ENCODE assay signal across 27 cellular contexts in genomic region chr4:2697995-2698414, GRCh38. TPM values are rescaled to one million over a fixed set of nuclear protein-coding genes. Genes with fewer than 3 reads are reported as not detected.
DNase-seq lines count a peak whose midpoint lies in the region; ATAC-seq, FAIRE-seq and TF ChIP-seq lines count a peak whose summit lies in the region.
"Had no signal": no experiment of that assay in that cellular context is flagged by ENCODE, and none has a peak within 500 bp of the region (broad histone marks: within the 10 kb centered on the region; RNA-seq: fewer than 3 reads in every experiment).

No MANE protein-coding gene starts in this region.

- FAIRE-seq in GM18507 (lab: Jason Lieb, UNC) = peak; percentile 5

- H3K4me3 Mint-ChIP-seq in activated naive CD8-positive, alpha-beta T cell = no peak overlapping the region
- H3K4me3 Mint-ChIP-seq in memory B cell (no peak overlapping the region), mesothelial cell of epicardium (no peak overlapping the region)
- H3K4me3 Mint-ChIP-seq: activated naive CD8-positive, alpha-beta T cell treated with anti-CD3 and anti-CD28 coated beads, Interleukin-2, amount 10 ng/mL, durations not matched to agents 7 days and 5 days; central memory CD8-positive, alpha-beta T cell; dendritic cell treated with granulocyte-macrophage colony-stimulating factor and Interleukin-4, amounts not matched to agents 40 ng/mL and 50 ng/mL, for 4 days had no signal

- no peaks in the 10 kb centered on the region for H3K4me1 ChIP-seq in right cardiac atrium (ENCODE audit: control insufficient read depth, insufficient read depth, low read length)
- H3K4me1 ChIP-seq: foreskin keratinocyte, HAP-1, sigmoid colon, tibial artery had no signal

- POLR2A ChIA-PET in HEK293T (lab: Yijun Ruan, JAX) = no interaction called here

- intact Hi-C loops in cardiac septum (cut with DNase I) = no loop called here
- intact Hi-C loops in right cardiac atrium (cut with DNase I) = no loop called here

- DNase-seq in AG08396 (ENCODE audit: low spot score) (peak; percentile 3), GM18507 (ENCODE audit: extremely low spot score, insufficient read length, low read depth) (no peak), memory B cell (ENCODE audit: low spot score in 2 of 2) (no peak), cardiac septum (ENCODE audit: low spot score) (no peak), HEK293T (ENCODE audit: extremely low spot score) (no peak), mesothelial cell of epicardium (ENCODE audit: low spot score in 2 of 2, unreplicated experiment in 2 of 2) (no peak), right cardiac atrium (no peak)
- DNase-seq: activated CD4-positive, alpha-beta T cell treated with anti-CD3 and anti-CD28 coated beads for 48 hours; activated naive CD8-positive, alpha-beta T cell treated with anti-CD3 and anti-CD28 coated beads, Interleukin-2, amount 10 ng/mL, durations not matched to agents 7 days and 5 days; foreskin keratinocyte; GDM1; KG1; mesenchymal stem cell; MV-4-11; NCI-H1694; NCI-H446 treated with DMSO at 0.1 percent for 48 hours; OCI-M1; sigmoid colon; stimulated activated CD4-positive, alpha-beta T cell treated with anti-CD3 and anti-CD28 coated beads, Interleukin-4, amount 100 ng/mL, for 4 hours; stimulated activated naive CD4-positive, alpha-beta T cell; tibial artery had no signal

- CTCF ChIA-PET in HEK293T (lab: Yijun Ruan, JAX) = no interaction called here

- WGBS in right cardiac atrium = 83% methylated on average over 8 of the region's 8 CpGs

- no peaks in the 10 kb centered on the region for H3K27me3 Mint-ChIP-seq in activated naive CD8-positive, alpha-beta T cell
- H3K27me3 Mint-ChIP-seq in memory B cell = no peaks in the 10 kb centered on the region
- H3K27me3 Mint-ChIP-seq in mesothelial cell of epicardium (ENCODE audit: low read depth) = no peaks in the 10 kb centered on the region
- H3K27me3 Mint-ChIP-seq: activated naive CD8-positive, alpha-beta T cell treated with anti-CD3 and anti-CD28 coated beads, Interleukin-2, amount 10 ng/mL, durations not matched to agents 7 days and 5 days; central memory CD8-positive, alpha-beta T cell; dendritic cell treated with granulocyte-macrophage colony-stimulating factor and Interleukin-4, amounts not matched to agents 40 ng/mL and 50 ng/mL, for 4 days had no signal

- peak overlapping the region; percentile 41 for H3K27ac Mint-ChIP-seq in activated naive CD8-positive, alpha-beta T cell
- H3K27ac Mint-ChIP-seq in memory B cell = peak overlapping the region; percentile 69
- H3K27ac Mint-ChIP-seq in mesothelial cell of epicardium = no peak overlapping the region
- H3K27ac Mint-ChIP-seq: activated naive CD8-positive, alpha-beta T cell treated with anti-CD3 and anti-CD28 coated beads, Interleukin-2, amount 10 ng/mL, durations not matched to agents 7 days and 5 days; dendritic cell treated with granulocyte-macrophage colony-stimulating factor and Interleukin-4, amounts not matched to agents 40 ng/mL and 50 ng/mL, for 4 days had no signal

- H3K9me3 ChIP-seq in right cardiac atrium (ENCODE audit: control insufficient read depth, low read length) = no peaks in the 10 kb centered on the region
- H3K9me3 ChIP-seq: esophagus muscularis mucosa, HAP-1, neutrophil, sigmoid colon, tibial artery had no signal

- no peak for TF ChIP-seq CTCF in mesothelial cell of epicardium (IDR thresholded peaks at IDR 0.05; ENCODE audit: unreplicated experiment)

- H3K9me3 Mint-ChIP-seq in activated naive CD8-positive, alpha-beta T cell (ENCODE audit: low read depth) = no peaks in the 10 kb centered on the region
- H3K9me3 Mint-ChIP-seq in memory B cell (no peaks in the 10 kb centered on the region), mesothelial cell of epicardium (no peaks in the 10 kb centered on the region)
- H3K9me3 Mint-ChIP-seq: activated naive CD8-positive, alpha-beta T cell treated with anti-CD3 and anti-CD28 coated beads, Interleukin-2, amount 10 ng/mL, durations not matched to agents 7 days and 5 days; central memory CD8-positive, alpha-beta T cell; dendritic cell treated with granulocyte-macrophage colony-stimulating factor and Interleukin-4, amounts not matched to agents 40 ng/mL and 50 ng/mL, for 4 days had no signal

- H3K4me1 Mint-ChIP-seq in activated naive CD8-positive, alpha-beta T cell (ENCODE audit: low read depth) = peaks cover 2% of the 10 kb centered on the region
- H3K4me1 Mint-ChIP-seq in memory B cell (peaks cover 37% of the 10 kb centered on the region), mesothelial cell of epicardium (no peaks in the 10 kb centered on the region)
- H3K4me1 Mint-ChIP-seq: activated naive CD8-positive, alpha-beta T cell treated with anti-CD3 and anti-CD28 coated beads, Interleukin-2, amount 10 ng/mL, durations not matched to agents 7 days and 5 days had no signal

- no peaks in the 10 kb centered on the region for H3K36me3 Mint-ChIP-seq in activated naive CD8-positive, alpha-beta T cell
- H3K36me3 Mint-ChIP-seq in memory B cell (peaks cover 41% of the 10 kb centered on the region), mesothelial cell of epicardium (peaks cover 62% of the 10 kb centered on the region)

- no peaks in the 10 kb centered on the region for H3K27me3 ChIP-seq in right cardiac atrium (ENCODE audit: control insufficient read depth, insufficient read depth)
- H3K27me3 ChIP-seq: esophagus muscularis mucosa, foreskin keratinocyte, neutrophil, sigmoid colon, tibial artery had no signal

- H3K4me3 ChIP-seq in right cardiac atrium (ENCODE audit: low read length) = no peak overlapping the region
- H3K4me3 ChIP-seq: esophagus muscularis mucosa, HAP-1, sigmoid colon, tibial artery had no signal

- no peak overlapping the region for H3K27ac ChIP-seq in right cardiac atrium (ENCODE audit: low read length)
- H3K27ac ChIP-seq: esophagus muscularis mucosa, foreskin keratinocyte, neutrophil, sigmoid colon, tibial artery had no signal

- no peak for ATAC-seq in memory B cell (ENCODE audit: low read depth)
- ATAC-seq in right cardiac atrium = no peak
- ATAC-seq: foreskin keratinocyte had no signal

TF ChIP-seq in HEK293T, 16 proteins besides CTCF, POLR2A, EP300 and RAD21:
- TF ChIP-seq NFRKB (IDR thresholded peaks at IDR 0.05) = no peak
- no peak for TF ChIP-seq FOXA1 (IDR thresholded peaks at IDR 0.05)
- no peak for TF ChIP-seq FOXK2 (IDR thresholded peaks at IDR 0.05)
- TF ChIP-seq PKNOX1 (IDR thresholded peaks at IDR 0.05) = no peak
- no peak for TF ChIP-seq SUZ12 (IDR thresholded peaks at IDR 0.05)
- TF ChIP-seq L3MBTL2 (conservative IDR thresholded peaks at IDR 0.05) = no peak
- no peak for TF ChIP-seq CTBP1 (IDR thresholded peaks at IDR 0.05; ENCODE audit: borderline replicate concordance)
- no peak for TF ChIP-seq ELF4 (IDR thresholded peaks at IDR 0.05)
- TF ChIP-seq FOXM1 (IDR thresholded peaks at IDR 0.05; ENCODE audit: borderline replicate concordance) = no peak
- no peak for TF ChIP-seq ARNT (IDR thresholded peaks at IDR 0.05)
- no peak for TF ChIP-seq ZNF384 (IDR thresholded peaks at IDR 0.05)
- no peak for TF ChIP-seq LEF1 (IDR thresholded peaks at IDR 0.05; ENCODE audit: borderline replicate concordance)
- no peak for TF ChIP-seq BHLHE40 (IDR thresholded peaks at IDR 0.05; ENCODE audit: borderline replicate concordance)

RNA-seq across cellular contexts. Expression of gene TNIP2, which starts 58.1 kb away (rescaled TPM):
- 22.6 TPM for total RNA-seq in cardiac septum
- total RNA-seq in mesothelial cell of epicardium = 23.8 to 25.9 TPM (median 25.0 TPM) in 3 replicates
- 10 to 100 TPM; 20.2 to 28.0 (median 24.6) TPM for total RNA-seq in right cardiac atrium
- 24.9 TPM for polyA plus RNA-seq in right cardiac atrium
